Comparison of ENCODE assay signal across 8 cellular contexts in the genomic region with DNA sequence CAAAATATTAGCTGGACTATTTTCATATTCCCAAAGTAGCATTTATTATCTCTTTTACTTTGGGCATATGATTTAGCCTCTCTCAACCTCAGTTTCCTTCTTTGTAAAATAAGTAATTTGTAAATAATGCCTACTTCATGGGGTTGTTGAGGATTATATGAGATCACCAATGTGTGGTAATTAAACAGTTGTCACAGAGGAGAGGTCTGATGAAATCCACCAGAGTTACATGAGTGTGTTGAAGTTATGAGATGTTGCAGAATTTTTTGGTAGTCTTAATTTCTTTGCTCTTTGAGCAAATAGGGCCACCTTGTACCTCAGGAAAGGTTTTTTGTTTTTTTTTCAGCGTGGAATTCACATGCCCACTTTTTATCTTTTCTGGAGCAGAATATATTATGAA. TPM values are rescaled to one million over a fixed set of nuclear protein-coding genes. Genes with fewer than 3 reads are reported as not detected.
DNase-seq lines count a peak whose midpoint lies in the region; ATAC-seq and TF ChIP-seq lines count a peak whose summit lies in the region.

No MANE protein-coding gene starts in this region.

- H3K4me1 Mint-ChIP-seq in activated CD4-positive, alpha-beta T cell treated with anti-CD3 and anti-CD28 coated beads for 36 hours: peaks cover 19% of the 10 kb centered on the region
- peaks cover 12% of the 10 kb centered on the region for H3K4me1 Mint-ChIP-seq in stimulated activated naive CD8-positive, alpha-beta T cell treated with anti-CD3 and anti-CD28 coated beads, Interleukin-15, amount 100 ng/mL, for 72 hours

- H3K27me3 ChIP-seq in WERI-Rb-1 (ENCODE audit: insufficient read depth, low read depth, severe bottlenecking) (peaks cover 5% of the 10 kb centered on the region), foreskin keratinocyte (no peaks in the 10 kb centered on the region)

- no peaks in the 10 kb centered on the region for H3K9me3 Mint-ChIP-seq in activated CD4-positive, alpha-beta T cell treated with anti-CD3 and anti-CD28 coated beads for 36 hours (ENCODE audit: low read depth)
- no peaks in the 10 kb centered on the region for H3K9me3 Mint-ChIP-seq in stimulated activated naive CD8-positive, alpha-beta T cell treated with anti-CD3 and anti-CD28 coated beads, Interleukin-15, amount 100 ng/mL, for 72 hours

- H3K4me1 ChIP-seq in foreskin keratinocyte: no peaks in the 10 kb centered on the region

- intact Hi-C loops in activated CD4-positive, alpha-beta T cell treated with anti-CD3 and anti-CD28 coated beads for 36 hours (cut with DNase I, micrococcal nuclease): loop anchor here in 1 of 2 experiments (10.0 kb wide), 1 partner anchor 1264 kb away; no protein-coding TSS in a partner anchor

- H3K27ac ChIP-seq in WERI-Rb-1 (no peak overlapping the region), foreskin keratinocyte (peak overlapping the region; percentile 89)

- no peaks in the 10 kb centered on the region for H3K27me3 Mint-ChIP-seq in activated CD4-positive, alpha-beta T cell treated with anti-CD3 and anti-CD28 coated beads for 36 hours
- no peaks in the 10 kb centered on the region for H3K27me3 Mint-ChIP-seq in stimulated activated naive CD8-positive, alpha-beta T cell treated with anti-CD3 and anti-CD28 coated beads, Interleukin-15, amount 100 ng/mL, for 72 hours

- TF ChIP-seq CTCF in WERI-Rb-1 (IDR thresholded peaks at IDR 0.05; ENCODE audit: low read depth, low read length) (no peak), foreskin keratinocyte (conservative IDR thresholded peaks at IDR 0.05) (no peak)

- peaks cover 31% of the 10 kb centered on the region for H3K36me3 Mint-ChIP-seq in activated CD4-positive, alpha-beta T cell treated with anti-CD3 and anti-CD28 coated beads for 36 hours (ENCODE audit: low read depth)

- H3K4me3 Mint-ChIP-seq in activated CD4-positive, alpha-beta T cell treated with anti-CD3 and anti-CD28 coated beads for 36 hours: peak overlapping the region; percentile 96
- H3K4me3 Mint-ChIP-seq in stimulated activated naive CD8-positive, alpha-beta T cell treated with anti-CD3 and anti-CD28 coated beads, Interleukin-15, amount 100 ng/mL, for 72 hours: peak overlapping the region; percentile 87 to 99

- DNase-seq in activated CD4-positive, alpha-beta T cell treated with anti-CD3 and anti-CD28 coated beads for 36 hours: no peak
- no peak for DNase-seq in activated CD4-positive, alpha-beta T cell treated with anti-CD3 and anti-CD28 coated beads for 4 hours
- DNase-seq in WERI-Rb-1 (no peak), foreskin keratinocyte (no peak), NCI-H2107 treated with DMSO at 0.1 percent for 48 hours (lab: John Stamatoyannopoulos, UW; ENCODE audit: unreplicated experiment) (no peak), NCI-H2227 (lab: John Stamatoyannopoulos, UW; ENCODE audit: unreplicated experiment) (no peak)
- no peak for DNase-seq in stimulated activated naive CD8-positive, alpha-beta T cell treated with anti-CD3 and anti-CD28 coated beads, Interleukin-15, amount 100 ng/mL, for 72 hours
- no peak for DNase-seq in activated CD4-positive, alpha-beta T cell treated with anti-CD3 and anti-CD28 coated beads, Interleukin-2, amount 50 U/mL, for 1 hour

- H3K9me3 ChIP-seq in WERI-Rb-1 (ENCODE audit: severe bottlenecking): peaks cover 4% of the 10 kb centered on the region

- no peaks in the 10 kb centered on the region for H3K36me3 ChIP-seq in WERI-Rb-1

- POLR2A ChIA-PET in activated CD4-positive, alpha-beta T cell treated with anti-CD3 and anti-CD28 coated beads for 36 hours (lab: Charles Lee): interaction anchor here (0.7 kb wide), 1 partner anchor 480 kb away, joined by 3 read pairs; no protein-coding TSS in a partner anchor

- ATAC-seq in activated CD4-positive, alpha-beta T cell treated with anti-CD3 and anti-CD28 coated beads for 36 hours: no peak
- no peak for ATAC-seq in foreskin keratinocyte
- no peak for ATAC-seq in stimulated activated naive CD8-positive, alpha-beta T cell treated with anti-CD3 and anti-CD28 coated beads, Interleukin-15, amount 100 ng/mL, for 72 hours

- CTCF ChIA-PET in activated CD4-positive, alpha-beta T cell treated with anti-CD3 and anti-CD28 coated beads for 36 hours (lab: Charles Lee): interaction anchor here (2.3 kb wide), 1 partner anchor 124 kb away, joined by 15 read pairs; no protein-coding TSS in a partner anchor

- peak overlapping the region; percentile 71 for H3K4me3 ChIP-seq in WERI-Rb-1 (ENCODE audit: low read depth, low read length)

- peak overlapping the region; percentile 87 for H3K27ac Mint-ChIP-seq in activated CD4-positive, alpha-beta T cell treated with anti-CD3 and anti-CD28 coated beads for 36 hours
- H3K27ac Mint-ChIP-seq in stimulated activated naive CD8-positive, alpha-beta T cell treated with anti-CD3 and anti-CD28 coated beads, Interleukin-15, amount 100 ng/mL, for 72 hours: peak overlapping the region; percentile 34 to 60

RNA-seq across cellular contexts. Expression of gene COX7B, which starts 1.4 kb away (rescaled TPM):
- 100 to 1,000 TPM; 303 to 375 TPM for total RNA-seq in activated CD4-positive, alpha-beta T cell treated with anti-CD3 and anti-CD28 coated beads for 36 hours
- 396 and 408 TPM in 2 replicates for total RNA-seq in foreskin keratinocyte
- polyA plus RNA-seq in foreskin keratinocyte: 546 and 558 TPM in 2 replicates

RNA-seq across cellular contexts. Expression of gene MAGT1, which starts 5.5 kb away (rescaled TPM):
- total RNA-seq in activated CD4-positive, alpha-beta T cell treated with anti-CD3 and anti-CD28 coated beads for 36 hours: 10 to 100 TPM; 35.0 to 40.6 TPM
- 52.8 and 63.6 TPM in 2 replicates for total RNA-seq in foreskin keratinocyte
- 21.1 TPM in 2 replicates for polyA plus RNA-seq in foreskin keratinocyte

RNA-seq across cellular contexts. Expression of gene ATP7A, which starts 9.8 kb away (rescaled TPM):
- 1 to 10 TPM; 9.5 to 9.7 TPM for total RNA-seq in activated CD4-positive, alpha-beta T cell treated with anti-CD3 and anti-CD28 coated beads for 36 hours
- 3.8 and 3.9 TPM in 2 replicates for total RNA-seq in foreskin keratinocyte
- 0.51 and 0.53 TPM in 2 replicates for polyA plus RNA-seq in foreskin keratinocyte
